Comparison of ENCODE assay signal across 10 cellular contexts in the genomic region with DNA sequence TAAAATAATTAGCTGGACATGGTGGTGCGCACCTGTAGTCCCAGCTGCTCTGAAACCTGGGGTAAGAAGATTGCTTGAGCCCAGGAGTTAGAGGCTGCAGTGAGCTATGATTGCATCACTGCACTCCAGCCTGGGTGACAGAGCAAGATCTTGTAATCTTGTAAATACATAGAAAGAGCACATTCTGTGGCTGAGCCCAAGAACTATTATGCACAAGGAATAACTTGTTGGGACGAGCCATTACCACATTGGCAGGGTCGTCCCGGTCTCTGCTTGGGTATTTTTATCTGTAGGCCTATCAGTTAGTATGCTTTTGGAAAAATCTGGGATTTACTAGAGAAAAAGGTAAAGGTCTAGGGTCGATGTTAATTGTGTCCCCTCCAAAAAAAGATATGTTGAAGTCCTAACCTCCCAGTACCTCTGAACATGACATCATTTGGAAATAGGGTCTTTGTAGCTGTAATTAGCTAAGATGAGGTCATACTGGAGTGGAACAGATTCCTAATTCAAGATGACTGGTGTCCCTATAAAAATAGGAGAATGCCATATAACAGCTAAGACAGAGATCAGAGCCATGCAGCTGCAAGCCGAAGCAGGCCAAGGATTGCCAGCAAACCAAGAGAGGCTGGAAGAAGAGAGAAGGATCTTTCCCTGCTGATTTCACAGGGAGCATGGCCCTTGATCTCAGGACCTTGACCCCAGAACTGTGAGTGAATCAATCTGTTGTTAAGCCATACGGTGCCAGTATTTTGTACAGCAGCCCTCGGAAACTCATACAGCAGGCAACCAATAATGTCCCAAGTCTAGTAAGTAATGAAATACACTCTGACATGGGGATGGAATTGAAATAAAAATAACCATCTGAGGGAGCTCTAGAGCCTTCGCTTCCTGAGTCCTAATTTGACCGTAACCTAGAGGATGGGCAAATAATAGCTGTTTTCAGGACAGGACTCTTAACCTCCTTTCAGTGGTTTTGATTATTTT. TPM values are rescaled to one million over a fixed set of nuclear protein-coding genes. Genes with fewer than 3 reads are reported as not detected.
DNase-seq lines count a peak whose midpoint lies in the region; ATAC-seq and TF ChIP-seq lines count a peak whose summit lies in the region.
"Had no signal": no experiment of that assay in that cellular context is flagged by ENCODE, and none has a peak within 500 bp of the region (broad histone marks: within the 10 kb centered on the region; RNA-seq: fewer than 3 reads in every experiment).

No MANE protein-coding gene starts in this region.

- BruUV-seq in Panc1 (replicated peaks; lab: Mats Ljungman, UMichigan), result no TSS peak

- ATAC-seq in Panc1, result peak; percentile 68; the same call in 1 of the 2 replicates
- no peak for ATAC-seq in foreskin keratinocyte
- no peak for ATAC-seq in GM19035 (IDR thresholded peaks at IDR 0.05; ENCODE audit: unreplicated experiment)

- DNase-seq in SIG-M5 treated with dmso at 0.1 percent for 504 hours (lab: John Stamatoyannopoulos, UW; ENCODE audit: unreplicated experiment), result peak; percentile 19
- no peak for DNase-seq in SIG-M5 (lab: John Stamatoyannopoulos, UW)
- DNase-seq in Panc1 (ENCODE audit: low read depth, low spot score), result no peak
- peak in 1 of 2 donors; percentile 13 for DNase-seq in foreskin keratinocyte
- peak; percentile 62 for DNase-seq in superior temporal gyrus (ENCODE audit: extremely low spot score)
- no peak for DNase-seq in GDM1 (lab: John Stamatoyannopoulos, UW)
- no peak for DNase-seq in spleen
- DNase-seq: amniotic stem cell; CD4-positive, CD25-positive, alpha-beta regulatory T cell had no signal

- H3K9me3 ChIP-seq in Panc1 (ENCODE audit: control insufficient read depth, insufficient read depth, low read depth, low read length) (no peaks in the 10 kb centered on the region), spleen (no peaks in the 10 kb centered on the region)

- H3K27ac ChIP-seq in Panc1 (ENCODE audit: low read length) (no peak overlapping the region), foreskin keratinocyte (no peak overlapping the region), spleen (no peak overlapping the region)

- 74 to 83% (median 77%) methylated on average over 10 of the region's 10 CpGs for WGBS in spleen, 5 donors

- no peak overlapping the region for H3K4me3 ChIP-seq in Panc1 (ENCODE audit: low read depth in 2 of 2, low read length in 2 of 2)
- H3K4me3 ChIP-seq in spleen, result no peak overlapping the region

- TF ChIP-seq CTCF in Panc1 (IDR thresholded peaks at IDR 0.05) (no peak), foreskin keratinocyte (conservative IDR thresholded peaks at IDR 0.05) (peak; percentile 39), spleen (IDR thresholded peaks at IDR 0.05 in 8 of 11, conservative IDR thresholded peaks at IDR 0.05 in 3 of 11) (peak in 1 of 11 experiments; percentile 21)

- H3K4me1 ChIP-seq in Panc1 (ENCODE audit: control insufficient read depth, insufficient read depth, low read length), result no peaks in the 10 kb centered on the region
- H3K4me1 ChIP-seq in foreskin keratinocyte, result no peaks in the 10 kb centered on the region
- peaks cover 0 to 6% (median 0%) of the 10 kb centered on the region in 6 donors for H3K4me1 ChIP-seq in spleen

- no peak for TF ChIP-seq POLR2A in spleen (IDR thresholded peaks at IDR 0.05)

- H3K27me3 ChIP-seq in Panc1 (ENCODE audit: control insufficient read depth, insufficient read depth, low read length) (no peaks in the 10 kb centered on the region), foreskin keratinocyte (peaks cover 10% of the 10 kb centered on the region), spleen (replicated peaks in 1 of 7) (peaks cover 0 to 8% (median 0%) of the 10 kb centered on the region in 7 donors)

- POLR2A ChIA-PET in Panc1 (lab: Charles Lee), result no interaction called here

- H3K36me3 ChIP-seq in Panc1 (ENCODE audit: control insufficient read depth, insufficient read depth, low read length) (no peaks in the 10 kb centered on the region), spleen (no peaks in the 10 kb centered on the region)

- intact Hi-C loops in Panc1 (cut with micrococcal nuclease; ENCODE audit: unreplicated experiment) (no loop called here), spleen (cut with DNase I; ENCODE audit: low total_unique reads) (no loop called here)

- in situ Hi-C loops in Panc1 (cut with HindIII; ENCODE audit: low pct_unique_long_range_greater_than_20kb, low sequenced_read_pairs), result no loop called here

- CTCF ChIA-PET in Panc1 (lab: Charles Lee), result interaction anchor here (0.6 kb wide), 1 partner anchor 142 kb away, joined by 3 read pairs; no protein-coding TSS in a partner anchor

RNA-seq across cellular contexts. Expression of gene CLYBL, which starts 28.3 kb away (rescaled TPM):
- total RNA-seq in Panc1 (2021; ENCODE audit: unreplicated experiment), result 2.5 TPM
- 3.0 TPM for polyA plus RNA-seq in Panc1 (2012; ENCODE audit: insufficient read length)
- 1.3 and 1.5 TPM in 2 replicates for total RNA-seq in foreskin keratinocyte
- polyA plus RNA-seq in foreskin keratinocyte, result 1.3 and 1.9 TPM in 2 replicates
- 10 to 100 TPM in 3 of 7 donors, 1 to 10 TPM in 4; 4.7 to 13.8 (median 8.9) TPM for total RNA-seq in spleen
- polyA plus RNA-seq in spleen, result 10 to 100 TPM in 1 of 3 donors, 1 to 10 TPM in 2; 6.9 to 11.3 (median 9.5) TPM

Comparison
In these comparisons a context has a peak if more than half of its experiments do, and no peak if none do; other contexts are left out.
1. DNase-seq: peak in SIG-M5 treated with dmso at 0.1 percent for 504 hours (single experiment) and superior temporal gyrus (single experiment); none in SIG-M5 (single experiment), Panc1 (single experiment), GDM1 (single experiment) and spleen (single experiment).